In the genomic region with DNA sequence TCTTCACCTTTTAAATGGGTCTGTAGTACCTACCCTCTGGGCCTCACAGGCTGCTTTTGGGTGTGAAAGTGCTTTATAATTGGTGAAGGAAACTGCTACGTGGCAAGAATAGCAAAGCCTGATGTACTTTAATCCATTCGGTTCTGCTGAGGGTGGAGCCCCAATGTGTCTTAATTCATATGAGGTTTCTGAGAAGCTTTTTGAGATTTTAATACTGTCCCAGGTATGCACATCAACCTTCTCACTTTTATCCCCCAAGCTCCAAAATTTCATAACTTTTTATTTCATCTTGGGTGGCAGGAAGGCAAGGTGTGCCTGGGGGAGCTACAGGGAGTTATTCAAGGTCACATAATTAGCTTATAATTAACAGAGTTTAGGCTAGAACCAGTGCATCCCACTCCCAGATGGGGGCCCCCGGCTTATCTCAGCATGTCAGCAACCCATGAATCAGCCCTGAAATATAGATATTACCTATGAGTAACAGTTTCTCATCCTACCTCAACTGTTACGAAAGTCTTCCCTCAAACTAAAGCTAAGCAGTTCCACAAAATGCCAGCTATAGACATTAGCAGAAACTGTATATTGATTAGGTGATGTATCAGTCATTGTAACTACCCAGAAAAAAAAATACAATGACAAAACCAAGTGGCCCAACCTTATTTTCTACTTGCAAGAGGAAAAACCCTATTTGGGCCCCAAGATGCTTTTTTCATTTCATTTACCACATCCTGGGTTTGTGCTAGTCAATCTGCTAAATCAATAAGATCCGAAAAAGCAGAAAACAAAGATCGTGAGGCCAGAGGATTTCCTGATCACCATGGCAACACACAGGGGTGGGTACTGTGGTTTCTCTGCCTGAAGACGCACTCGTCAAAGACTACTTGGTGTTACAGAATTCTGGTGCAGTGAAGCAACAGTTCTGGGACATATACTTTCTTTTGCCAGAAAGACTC, we compare ENCODE assay signal across 8 cellular contexts.
DNase-seq lines count a peak whose midpoint lies in the region; ATAC-seq lines count a peak whose summit lies in the region.

No MANE protein-coding gene starts in this region.

- intact Hi-C loops in dendritic cell treated with granulocyte-macrophage colony-stimulating factor and Interleukin-4, amounts not matched to agents 40 ng/mL and 50 ng/mL, for 4 days (cut with micrococcal nuclease) = loop anchor here (10.0 kb wide), 1 partner anchor 241 kb away; no protein-coding TSS in a partner anchor

- peaks cover 88% of the 10 kb centered on the region for H3K4me1 Mint-ChIP-seq in dendritic cell treated with granulocyte-macrophage colony-stimulating factor and Interleukin-4, amounts not matched to agents 40 ng/mL and 50 ng/mL, for 4 days (ENCODE audit: low read depth)

- ATAC-seq in GM19452 (IDR thresholded peaks at IDR 0.05; ENCODE audit: unreplicated experiment) (peak; percentile 81), HG03565 (IDR thresholded peaks at IDR 0.05; ENCODE audit: unreplicated experiment) (peak; percentile 80)

- H3K4me1 ChIP-seq in rectal smooth muscle tissue (ENCODE audit: control insufficient read depth, insufficient read depth, low read length) = peaks cover 29% of the 10 kb centered on the region

- H3K36me3 Mint-ChIP-seq in dendritic cell treated with granulocyte-macrophage colony-stimulating factor and Interleukin-4, amounts not matched to agents 40 ng/mL and 50 ng/mL, for 4 days (ENCODE audit: low read depth) = peaks cover 63% of the 10 kb centered on the region

- peak overlapping the region; percentile 5 for H3K4me3 ChIP-seq in rectal smooth muscle tissue (ENCODE audit: low read length)

- H3K9ac ChIP-seq in rectal smooth muscle tissue (ENCODE audit: low read length) = no peak overlapping the region

- H3K27me3 ChIP-seq in rectal smooth muscle tissue (ENCODE audit: control insufficient read depth, insufficient read depth, low read length) = no peaks in the 10 kb centered on the region

- peak overlapping the region; percentile 69 for H3K27ac ChIP-seq in rectal smooth muscle tissue (ENCODE audit: low read depth, low read length)

- H3K27me3 Mint-ChIP-seq in dendritic cell treated with granulocyte-macrophage colony-stimulating factor and Interleukin-4, amounts not matched to agents 40 ng/mL and 50 ng/mL, for 4 days = no peaks in the 10 kb centered on the region

- DNase-seq in Ammon's horn (ENCODE audit: low spot score) (peak; percentile 34), DMS79 treated with DMSO at 0.1 percent for 48 hours (lab: John Stamatoyannopoulos, UW) (no peak), NCI-H446 (lab: John Stamatoyannopoulos, UW) (no peak)
- DNase-seq in activated CD4-positive, CD25-positive, alpha-beta regulatory T cell treated with anti-CD3 and anti-CD28 coated beads, Interleukin-2, amount 50 U/mL, for 72 hours = peak; percentile 73

- no peaks in the 10 kb centered on the region for H3K36me3 ChIP-seq in rectal smooth muscle tissue (ENCODE audit: control insufficient read depth, insufficient read depth, low read length)

- no peak overlapping the region for H3K4me3 Mint-ChIP-seq in dendritic cell treated with granulocyte-macrophage colony-stimulating factor and Interleukin-4, amounts not matched to agents 40 ng/mL and 50 ng/mL, for 4 days

- H3K9me3 Mint-ChIP-seq in dendritic cell treated with granulocyte-macrophage colony-stimulating factor and Interleukin-4, amounts not matched to agents 40 ng/mL and 50 ng/mL, for 4 days = no peaks in the 10 kb centered on the region

- peak overlapping the region; percentile 79 for H3K27ac Mint-ChIP-seq in dendritic cell treated with granulocyte-macrophage colony-stimulating factor and Interleukin-4, amounts not matched to agents 40 ng/mL and 50 ng/mL, for 4 days

Comparison
In these comparisons a context has a peak if more than half of its experiments do, and no peak if none do; other contexts are left out.
1. DNase-seq: peak in Ammon's horn (single experiment) and activated CD4-positive, CD25-positive, alpha-beta regulatory T cell treated with anti-CD3 and anti-CD28 coated beads, Interleukin-2, amount 50 U/mL, for 72 hours (single experiment); none in DMS79 treated with DMSO at 0.1 percent for 48 hours (single experiment) and NCI-H446 (0 of 2).